In genomic region chr10:69647101-69647500, GRCh38 we compare ENCODE assay signal across 24 cellular contexts. TPM values are rescaled to one million over a fixed set of nuclear protein-coding genes. Genes with fewer than 3 reads are reported as not detected.
DNase-seq lines count a peak whose midpoint lies in the region; ATAC-seq, FAIRE-seq and TF ChIP-seq lines count a peak whose summit lies in the region.
"Had no signal": no experiment of that assay in that cellular context is flagged by ENCODE, and none has a peak within 500 bp of the region (broad histone marks: within the 10 kb centered on the region; RNA-seq: fewer than 3 reads in every experiment).

No MANE protein-coding gene starts in this region.

- H3K27me3 ChIP-seq in CD8-positive, alpha-beta T cell (ENCODE audit: insufficient read depth, low read length), result no peaks in the 10 kb centered on the region
- H3K27me3 ChIP-seq in neuronal stem cell (ENCODE audit: control insufficient read depth in 3 of 3, insufficient read depth in 3 of 3, low read depth in 1 of 3, low read length in 3 of 3), result peaks cover 0 to 5% (median 0%) of the 10 kb centered on the region in 3 experiments
- H3K27me3 ChIP-seq: BE2C, Peyer's patch had no signal

- no peak overlapping the region for H2BK120ac ChIP-seq in neuronal stem cell (ENCODE audit: low read depth, low read length)

- no peak overlapping the region for H2AK5ac ChIP-seq in neuronal stem cell (ENCODE audit: low read depth, low read length)

- no peak overlapping the region for H3K23ac ChIP-seq in neuronal stem cell (ENCODE audit: low read depth, low read length, poor library complexity)

- no peaks in the 10 kb centered on the region for H3K79me1 ChIP-seq in neuronal stem cell (ENCODE audit: low read depth, low read length)

- no peaks in the 10 kb centered on the region for H3K36me3 Mint-ChIP-seq in CD8-positive, alpha-beta T cell
- H3K36me3 Mint-ChIP-seq in mesothelial cell of epicardium (no peaks in the 10 kb centered on the region), progenitor cell of endocrine pancreas (ENCODE audit: insufficient read depth) (peaks cover 1% of the 10 kb centered on the region)
- H3K36me3 Mint-ChIP-seq: CD4-positive, CD25-positive, alpha-beta regulatory T cell had no signal

- H2BK15ac ChIP-seq in neuronal stem cell (ENCODE audit: low read length), result no peak overlapping the region

- CTCF ChIA-PET in CD8-positive, alpha-beta T cell (lab: Charles Lee), result interaction anchor here (1.0 to 20.6 kb wide), 4 partner anchors 8 to 254 kb away, joined by 3 to 441 read pairs (median 8); no protein-coding TSS in a partner anchor

- intact Hi-C loops in CD8-positive, alpha-beta T cell (cut with DNase I, micrococcal nuclease), result no loop called here

- POLR2A ChIA-PET in CD8-positive, alpha-beta T cell (lab: Charles Lee), result interaction anchor here (0.6 kb wide), 1 partner anchor 468 kb away, joined by 3 read pairs; no protein-coding TSS in a partner anchor

- H3K9me3 ChIP-seq in CD8-positive, alpha-beta T cell (ENCODE audit: low read length), result no peaks in the 10 kb centered on the region
- no peaks in the 10 kb centered on the region for H3K9me3 ChIP-seq in neuronal stem cell (replicated peaks in 1 of 2; ENCODE audit: control insufficient read depth in 2 of 2, insufficient read depth in 1 of 2, low read depth in 1 of 2, low read length in 2 of 2)
- H3K9me3 ChIP-seq: BE2C, Caco-2, HAP-1, Peyer's patch had no signal

- WGBS in neuronal stem cell (ENCODE audit: extremely low coverage in 2 of 2, insufficient read length in 2 of 2, insufficient replicate concordance in 1 of 2), 2 donors, result no CpG with 5 or more reads among the region's 6 CpGs

- H4K8ac ChIP-seq in neuronal stem cell (ENCODE audit: low read depth, low read length), result no peak overlapping the region

- H2BK12ac ChIP-seq in neuronal stem cell (ENCODE audit: low read length), result no peak overlapping the region

- FAIRE-seq in urothelium cell line (lab: Jason Lieb, UNC), result no peak
- FAIRE-seq: G401.6 had no signal

- no peak overlapping the region for H2BK5ac ChIP-seq in neuronal stem cell (ENCODE audit: low read length)

- H2AFZ ChIP-seq in neuronal stem cell (ENCODE audit: low read length), result no peak overlapping the region
- H2AFZ ChIP-seq: GM23248 had no signal

- H3K18ac ChIP-seq in neuronal stem cell (ENCODE audit: low read length), result no peak overlapping the region

- TF ChIP-seq CTCF in CD8-positive, alpha-beta T cell (IDR thresholded peaks at IDR 0.05), result no peak
- no peak for TF ChIP-seq CTCF in mesothelial cell of epicardium (IDR thresholded peaks at IDR 0.05; ENCODE audit: unreplicated experiment)
- no peak for TF ChIP-seq CTCF in progenitor cell of endocrine pancreas (IDR thresholded peaks at IDR 0.05; ENCODE audit: unreplicated experiment)

- H4K91ac ChIP-seq in neuronal stem cell (ENCODE audit: low read depth, low read length, poor library complexity), result no peak overlapping the region

- ATAC-seq in CD8-positive, alpha-beta T cell, result no peak
- no peak for ATAC-seq in HG02840 (IDR thresholded peaks at IDR 0.05; ENCODE audit: low FRiP score, unreplicated experiment)
- ATAC-seq: Right ventricle myocardium inferior had no signal

- no peak overlapping the region for H3K4me3 ChIP-seq in CD8-positive, alpha-beta T cell (ENCODE audit: low read depth, low read length)
- no peak overlapping the region for H3K4me3 ChIP-seq in neuronal stem cell (ENCODE audit: low read length in 2 of 2)
- H3K4me3 ChIP-seq: GM23248, HAP-1, Peyer's patch had no signal

- H3K27ac ChIP-seq in CD8-positive, alpha-beta T cell (ENCODE audit: low read depth, low read length), result no peak overlapping the region
- peak overlapping the region; percentile 46 for H3K27ac ChIP-seq in caudate nucleus (ENCODE audit: low read depth, low read length)
- no peak overlapping the region for H3K27ac ChIP-seq in neuronal stem cell (replicated peaks; ENCODE audit: low read length)
- H3K27ac ChIP-seq: GM23248, Peyer's patch had no signal

- no peaks in the 10 kb centered on the region for H3K9me3 Mint-ChIP-seq in CD8-positive, alpha-beta T cell
- H3K9me3 Mint-ChIP-seq in mesothelial cell of epicardium, result no peaks in the 10 kb centered on the region
- no peaks in the 10 kb centered on the region for H3K9me3 Mint-ChIP-seq in progenitor cell of endocrine pancreas (ENCODE audit: low read depth)
- H3K9me3 Mint-ChIP-seq: CD4-positive, CD25-positive, alpha-beta regulatory T cell had no signal

- H3K27ac Mint-ChIP-seq in CD8-positive, alpha-beta T cell, result peak overlapping the region; percentile 27
- peak overlapping the region; percentile 32 for H3K27ac Mint-ChIP-seq in mesothelial cell of epicardium
- H3K27ac Mint-ChIP-seq in progenitor cell of endocrine pancreas, result peak overlapping the region; percentile 10

- H3K4me1 ChIP-seq in CD8-positive, alpha-beta T cell (ENCODE audit: insufficient read depth, low read length), result peaks cover 16% of the 10 kb centered on the region
- H3K4me1 ChIP-seq in neuronal stem cell (ENCODE audit: control insufficient read depth in 2 of 2, insufficient read depth in 1 of 2, low read depth in 1 of 2, low read length in 2 of 2), result peaks cover 9 to 40% of the 10 kb centered on the region in 2 donors
- H3K4me1 ChIP-seq: BE2C, Caco-2, HAP-1, Peyer's patch had no signal

- H3K14ac ChIP-seq in neuronal stem cell (ENCODE audit: low read length), result no peak overlapping the region

- H3K9ac ChIP-seq in neuronal stem cell (ENCODE audit: low read depth, low read length, poor library complexity), result no peak overlapping the region
- H3K9ac ChIP-seq: GM23248 had no signal

- DNase-seq in CD8-positive, alpha-beta T cell, result no peak
- peak in 11 of 61 donors; percentile 11 to 68 (median 22) for DNase-seq in caudate nucleus (lab: John Stamatoyannopoulos, UW)
- DNase-seq in mesothelial cell of epicardium (ENCODE audit: low spot score in 2 of 2, unreplicated experiment in 2 of 2), result no peak
- no peak for DNase-seq in progenitor cell of endocrine pancreas (ENCODE audit: low spot score, unreplicated experiment)
- no peak for DNase-seq in neuronal stem cell (ENCODE audit: low spot score)
- no peak for DNase-seq in NCI-H2227 treated with DMSO at 0.1 percent for 48 hours (lab: John Stamatoyannopoulos, UW)
- no peak for DNase-seq in urothelium cell line (ENCODE audit: low spot score)
- DNase-seq: CD4-positive, CD25-positive, alpha-beta regulatory T cell; GM23248; MM.1S; NCI-H1092; NCI-H146; NCI-H2081; NCI-H2171 treated with DMSO at 0.1 percent for 48 hours; NCI-H446 treated with DMSO at 0.1 percent for 48 hours; NK-92 treated with Interleukin-12 subunit alpha and Interleukin-12 subunit beta, amount 100 ng/mL, for 24 hours; Peyer's patch had no signal

- H3K4ac ChIP-seq in neuronal stem cell (ENCODE audit: low read length), result no peak overlapping the region

- H3K4me2 ChIP-seq in neuronal stem cell (ENCODE audit: insufficient read depth, low read length, poor library complexity, severe bottlenecking), result no peak overlapping the region

- no peak overlapping the region for H3K4me3 Mint-ChIP-seq in CD8-positive, alpha-beta T cell
- H3K4me3 Mint-ChIP-seq in mesothelial cell of epicardium (no peak overlapping the region), progenitor cell of endocrine pancreas (ENCODE audit: low read depth) (no peak overlapping the region)
- H3K4me3 Mint-ChIP-seq: CD4-positive, CD25-positive, alpha-beta regulatory T cell had no signal

- peaks cover 14% of the 10 kb centered on the region for H3K4me1 Mint-ChIP-seq in CD8-positive, alpha-beta T cell (ENCODE audit: low read depth)
- H3K4me1 Mint-ChIP-seq in mesothelial cell of epicardium, result peaks cover 35% of the 10 kb centered on the region
- H3K4me1 Mint-ChIP-seq in progenitor cell of endocrine pancreas (ENCODE audit: low read depth), result peaks cover 23% of the 10 kb centered on the region

- H3K36me3 ChIP-seq in CD8-positive, alpha-beta T cell (ENCODE audit: insufficient read depth, low read length), result no peaks in the 10 kb centered on the region
- no peaks in the 10 kb centered on the region for H3K36me3 ChIP-seq in neuronal stem cell (replicated peaks in 1 of 2; ENCODE audit: control insufficient read depth in 2 of 2, insufficient read depth in 2 of 2, low read length in 2 of 2)
- H3K36me3 ChIP-seq: BE2C, HAP-1, Peyer's patch had no signal

- H3K27me3 Mint-ChIP-seq in CD8-positive, alpha-beta T cell (ENCODE audit: low read depth), result peaks cover 11% of the 10 kb centered on the region
- H3K27me3 Mint-ChIP-seq in mesothelial cell of epicardium (ENCODE audit: low read depth) (peaks cover 8% of the 10 kb centered on the region), progenitor cell of endocrine pancreas (peaks cover 17% of the 10 kb centered on the region)
- H3K27me3 Mint-ChIP-seq: CD4-positive, CD25-positive, alpha-beta regulatory T cell had no signal

RNA-seq across cellular contexts. Expression of gene FAM241B, which starts 17.1 kb away (rescaled TPM):
- total RNA-seq in CD8-positive, alpha-beta T cell, result 1 to 10 TPM; 7.4 to 9.1 TPM
- total RNA-seq in mesothelial cell of epicardium, result 19.2 to 20.9 TPM (median 20.1 TPM) in 3 replicates
- 42.4 and 44.2 TPM in 2 replicates for total RNA-seq in progenitor cell of endocrine pancreas
- 21.0 TPM for polyA plus RNA-seq in neuronal stem cell (2013, experiment 1 of 2)
- polyA plus RNA-seq in neuronal stem cell (2013, experiment 2 of 2), result 22.3 TPM
- total RNA-seq: GM23248, LHCN-M2 had no signal
